Comparison of ENCODE assay signal across 1 cellular context in genomic region chr9:123513554-123513953, GRCh38.
TF ChIP-seq lines count a peak whose summit lies in the region.

No MANE protein-coding gene starts in this region.

TF ChIP-seq in H1, 55 proteins besides CTCF, POLR2A, EP300 and RAD21 (continued from another document):
- no peak for TF ChIP-seq TAF1 (IDR thresholded peaks at IDR 0.05; ENCODE audit: low read depth, low read length)
- TF ChIP-seq SP4 (IDR thresholded peaks at IDR 0.05; ENCODE audit: low read length) = no peak
- TF ChIP-seq MAX (IDR thresholded peaks at IDR 0.05) = no peak
